8 cellular contexts compared by ENCODE assay signal in the genomic region with DNA sequence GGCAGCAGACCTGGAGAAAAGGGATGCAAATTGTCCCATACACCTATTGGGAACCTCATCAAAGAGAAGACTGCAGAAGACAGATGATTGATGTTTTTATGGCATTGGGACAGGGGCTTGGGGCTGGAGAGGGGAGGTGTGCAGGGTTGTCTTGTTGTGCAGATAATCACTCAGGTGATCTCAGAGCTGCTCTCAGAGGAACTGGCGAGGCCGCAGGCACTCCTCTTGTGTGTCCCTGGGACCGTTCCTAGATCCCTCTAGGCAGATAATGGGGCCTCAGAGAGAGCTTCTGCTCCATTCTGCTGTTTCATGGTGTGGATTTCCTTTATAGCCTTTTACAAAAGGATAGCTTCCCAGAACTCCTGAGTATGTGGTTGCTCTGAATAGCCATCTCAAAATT. TPM values are rescaled to one million over a fixed set of nuclear protein-coding genes. Genes with fewer than 3 reads are reported as not detected.
DNase-seq lines count a peak whose midpoint lies in the region; ATAC-seq and TF ChIP-seq lines count a peak whose summit lies in the region.

No MANE protein-coding gene starts in this region.

- peak overlapping the region; percentile 97 for H3K27ac Mint-ChIP-seq in activated naive CD4-positive, alpha-beta T cell treated with anti-CD3 and anti-CD28 coated beads for 36 hours
- H3K27ac Mint-ChIP-seq in activated naive CD8-positive, alpha-beta T cell treated with anti-CD3 and anti-CD28 coated beads, Interleukin-2, amount 50 U/mL, for 24 hours: peak overlapping the region; percentile 91

- H3K4me3 ChIP-seq in lower lobe of right lung (peak overlapping the region; percentile 99), transverse colon (peak overlapping the region in 1 of 4 donors; percentile 96)

- intact Hi-C loops in activated naive CD4-positive, alpha-beta T cell treated with anti-CD3 and anti-CD28 coated beads for 36 hours (cut with micrococcal nuclease): loop anchor here (5.0 to 10.0 kb wide), 3 partner anchors 465 to 570 kb away; a partner anchor contains a TSS
- intact Hi-C loops in lower lobe of right lung (cut with DNase I): no loop called here
- intact Hi-C loops in transverse colon (cut with DNase I; ENCODE audit: low total_unique reads): no loop called here

- in situ Hi-C loops in transverse colon (cut with MboI; ENCODE audit: low pct_ligation_motif_present in 1 of 4, low pct_unique_long_range_greater_than_20kb in 1 of 4, low sequenced_read_pairs in 3 of 4): no loop called here

- peak overlapping the region; percentile 96 for H3K4me3 Mint-ChIP-seq in activated naive CD4-positive, alpha-beta T cell treated with anti-CD3 and anti-CD28 coated beads for 36 hours
- H3K4me3 Mint-ChIP-seq in activated naive CD8-positive, alpha-beta T cell treated with anti-CD3 and anti-CD28 coated beads, Interleukin-2, amount 50 U/mL, for 24 hours: peak overlapping the region; percentile 87

- peaks cover 59% of the 10 kb centered on the region for H3K4me1 ChIP-seq in lower lobe of right lung
- H3K4me1 ChIP-seq in transverse colon: peaks cover 15 to 63% (median 41%) of the 10 kb centered on the region in 4 donors

- TF ChIP-seq POLR2A in transverse colon (IDR thresholded peaks at IDR 0.05): no peak

- peak overlapping the region; percentile 98 for H3K27ac ChIP-seq in lower lobe of right lung
- peak overlapping the region; percentile 99 to 100 (median 100) for H3K27ac ChIP-seq in transverse colon

- no peak for TF ChIP-seq CTCF in lower lobe of right lung (IDR thresholded peaks at IDR 0.05)
- no peak for TF ChIP-seq CTCF in transverse colon (IDR thresholded peaks at IDR 0.05)
- TF ChIP-seq CTCF in GM10266 (IDR thresholded peaks at IDR 0.05; ENCODE audit: control insufficient read depth, insufficient read depth, low read depth, missing control alignments): no peak

- 64 to 76% methylated on average over 3 of the region's 3 CpGs for WGBS in transverse colon (ENCODE audit: low coverage in 1 of 2), 2 donors

- H3K9me3 ChIP-seq in lower lobe of right lung (no peaks in the 10 kb centered on the region), transverse colon (no peaks in the 10 kb centered on the region)

- TF ChIP-seq EP300 in transverse colon (IDR thresholded peaks at IDR 0.05; ENCODE audit: low read depth): no peak

- peaks cover 67% of the 10 kb centered on the region for H3K4me1 Mint-ChIP-seq in activated naive CD4-positive, alpha-beta T cell treated with anti-CD3 and anti-CD28 coated beads for 36 hours (ENCODE audit: low read depth)
- peaks cover 77% of the 10 kb centered on the region for H3K4me1 Mint-ChIP-seq in activated naive CD8-positive, alpha-beta T cell treated with anti-CD3 and anti-CD28 coated beads, Interleukin-2, amount 50 U/mL, for 24 hours

- peak; percentile 18 for DNase-seq in activated naive CD4-positive, alpha-beta T cell treated with anti-CD3 and anti-CD28 coated beads for 36 hours
- DNase-seq in activated naive CD4-positive, alpha-beta T cell (lab: John Stamatoyannopoulos, UW): no peak
- no peak for DNase-seq in activated naive CD8-positive, alpha-beta T cell treated with anti-CD3 and anti-CD28 coated beads, Interleukin-2, amount 50 U/mL, for 24 hours
- DNase-seq in lower lobe of right lung (no peak), transverse colon (no peak), GM10266 (ENCODE audit: extremely low spot score) (no peak), HK-2 (ENCODE audit: unreplicated experiment) (no peak)

- CTCF ChIA-PET in activated naive CD4-positive, alpha-beta T cell treated with anti-CD3 and anti-CD28 coated beads for 36 hours (lab: Charles Lee): interaction anchor here (1.0 kb wide), 1 partner anchor 161 kb away, joined by 3 read pairs; a partner anchor contains a TSS

- no peaks in the 10 kb centered on the region for H3K27me3 Mint-ChIP-seq in activated naive CD4-positive, alpha-beta T cell treated with anti-CD3 and anti-CD28 coated beads for 36 hours (ENCODE audit: low read depth)
- peaks cover 2% of the 10 kb centered on the region for H3K27me3 Mint-ChIP-seq in activated naive CD8-positive, alpha-beta T cell treated with anti-CD3 and anti-CD28 coated beads, Interleukin-2, amount 50 U/mL, for 24 hours

- H3K27me3 ChIP-seq in lower lobe of right lung (ENCODE audit: low read depth) (no peaks in the 10 kb centered on the region), transverse colon (no peaks in the 10 kb centered on the region)

- H3K36me3 ChIP-seq in lower lobe of right lung (peaks cover 16% of the 10 kb centered on the region), transverse colon (no peaks in the 10 kb centered on the region)

- no peaks in the 10 kb centered on the region for H3K9me3 Mint-ChIP-seq in activated naive CD4-positive, alpha-beta T cell treated with anti-CD3 and anti-CD28 coated beads for 36 hours
- peaks cover 4% of the 10 kb centered on the region for H3K9me3 Mint-ChIP-seq in activated naive CD8-positive, alpha-beta T cell treated with anti-CD3 and anti-CD28 coated beads, Interleukin-2, amount 50 U/mL, for 24 hours

- no peak for ATAC-seq in activated naive CD8-positive, alpha-beta T cell treated with anti-CD3 and anti-CD28 coated beads, Interleukin-2, amount 50 U/mL, for 24 hours
- ATAC-seq in lower lobe of right lung (no peak), GM18867 (IDR thresholded peaks at IDR 0.05; ENCODE audit: unreplicated experiment) (no peak)

- H3K36me3 Mint-ChIP-seq in activated naive CD4-positive, alpha-beta T cell treated with anti-CD3 and anti-CD28 coated beads for 36 hours (ENCODE audit: low read depth): peaks cover 32% of the 10 kb centered on the region
- peaks cover 21% of the 10 kb centered on the region for H3K36me3 Mint-ChIP-seq in activated naive CD8-positive, alpha-beta T cell treated with anti-CD3 and anti-CD28 coated beads, Interleukin-2, amount 50 U/mL, for 24 hours (ENCODE audit: low read depth)

RNA-seq across cellular contexts. Expression of a gene that starts 1.6 kb away (rescaled TPM):
- total RNA-seq in activated naive CD4-positive, alpha-beta T cell treated with anti-CD3 and anti-CD28 coated beads for 36 hours: 100 to 1,000 TPM; 234 to 250 TPM
- total RNA-seq in lower lobe of right lung: 300 TPM
- 100 to 1,000 TPM; 113 to 174 (median 159) TPM for total RNA-seq in transverse colon

RNA-seq across cellular contexts. Expression of a gene that starts 42.1 kb away (rescaled TPM):
- 1 to 10 TPM; 4.0 to 5.4 TPM for total RNA-seq in activated naive CD4-positive, alpha-beta T cell treated with anti-CD3 and anti-CD28 coated beads for 36 hours
- total RNA-seq in lower lobe of right lung (42.4 TPM), transverse colon (10 to 100 TPM; 13.2 to 24.7 (median 17.0) TPM)

RNA-seq across cellular contexts. Expression of a gene that starts 42.2 kb away (rescaled TPM):
- 10 to 100 TPM; 30.3 to 32.1 TPM for total RNA-seq in activated naive CD4-positive, alpha-beta T cell treated with anti-CD3 and anti-CD28 coated beads for 36 hours
- total RNA-seq in lower lobe of right lung: 57.8 TPM
- 10 to 100 TPM; 26.2 to 66.2 (median 39.9) TPM for total RNA-seq in transverse colon
